In the genomic region with DNA sequence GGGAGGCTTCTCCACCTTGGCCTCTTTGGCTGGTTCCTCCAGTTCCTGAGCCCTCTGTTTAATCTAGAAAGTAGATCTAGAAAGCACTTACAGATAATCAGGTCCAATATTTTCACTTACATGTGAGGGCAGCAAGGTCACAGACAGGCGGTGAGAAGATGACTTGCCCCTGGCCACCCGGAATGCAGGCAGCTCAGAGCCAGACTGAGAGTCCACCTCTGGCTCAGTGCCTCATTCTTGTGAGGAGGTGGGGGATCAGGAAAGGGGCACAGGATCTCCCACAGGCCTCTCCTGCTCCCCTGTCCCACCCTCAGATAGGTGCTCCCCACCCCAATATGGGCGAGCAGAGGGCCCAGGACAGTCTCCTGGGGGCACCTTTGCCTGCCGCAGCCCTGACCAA, we compare ENCODE assay signal across 39 cellular contexts. TPM values are rescaled to one million over a fixed set of nuclear protein-coding genes. Genes with fewer than 3 reads are reported as not detected.
"Had no signal": no experiment of that assay in that cellular context is flagged by ENCODE, and none has a peak within 500 bp of the region (broad histone marks: within the 10 kb centered on the region; RNA-seq: fewer than 3 reads in every experiment).

No MANE protein-coding gene starts in this region.

- DNase-seq: activated CD4-positive, alpha-beta memory T cell treated with anti-CD3 and anti-CD28 coated beads, Interleukin-2, amount 10 ng/mL, durations not matched to agents 7 days and 5 days; activated CD4-positive, alpha-beta T cell treated with anti-CD3 and anti-CD28 coated beads for 1 hour; activated CD4-positive, alpha-beta T cell treated with anti-CD3 and anti-CD28 coated beads for 48 hours; activated CD4-positive, CD25-positive, alpha-beta regulatory T cell; activated CD8-positive, alpha-beta memory T cell treated with anti-CD3 and anti-CD28 coated beads for 24 hours; activated CD8-positive, alpha-beta memory T cell treated with anti-CD3 and anti-CD28 coated beads, Interleukin-2, amount 10 ng/mL, durations not matched to agents 7 days and 5 days; activated CD8-positive, alpha-beta memory T cell treated with anti-CD3 and anti-CD28 coated beads, Interleukin-2, amount 50 U/mL, for 48 hours; activated effector memory CD4-positive, alpha-beta T cell treated with anti-CD3 and anti-CD28 coated beads, Interleukin-2, amount 50 U/mL, for 16 hours; activated naive CD4-positive, alpha-beta T cell; activated naive CD4-positive, alpha-beta T cell treated with anti-CD3 and anti-CD28 coated beads, Interleukin-2, amount 50 U/mL, for 16 hours; activated naive CD8-positive, alpha-beta T cell treated with anti-CD3 and anti-CD28 coated beads for 36 hours; activated T-cell treated with anti-CD3 and anti-CD28 coated beads, Interleukin-2, amount 50 U/mL, for 48 hours; amniotic stem cell; brain microvascular endothelial cell; NCI-H1092 treated with DMSO at 0.1 percent for 48 hours; NCI-H1417; NCI-H146; NCI-H187; NCI-H2029 treated with DMSO at 0.1 percent for 48 hours; NCI-H2107; NCI-H2171; NCI-H510A; NCI-H526; NCI-H748 treated with DMSO at 0.1 percent for 48 hours; NK-92 treated with Interleukin-12 subunit alpha and Interleukin-12 subunit beta, amount 100 ng/mL, for 24 hours; PC-9; SIG-M5; T1000; WERI-Rb-1 had no signal

- H3K9ac ChIP-seq: KMS-11 had no signal

- H2AFZ ChIP-seq: PC-9 had no signal

- H3K4me2 ChIP-seq: KMS-11, PC-9 had no signal

- H3K4me3 ChIP-seq: PC-9 had no signal

- H3K36me3 Mint-ChIP-seq: activated CD8-positive, alpha-beta memory T cell treated with anti-CD3 and anti-CD28 coated beads, Interleukin-2, amount 10 ng/mL, durations not matched to agents 7 days and 5 days; activated naive CD8-positive, alpha-beta T cell treated with anti-CD3 and anti-CD28 coated beads for 36 hours had no signal

- H3K4me3 Mint-ChIP-seq: activated CD4-positive, alpha-beta memory T cell treated with anti-CD3 and anti-CD28 coated beads, Interleukin-2, amount 10 ng/mL, durations not matched to agents 7 days and 5 days; activated CD8-positive, alpha-beta memory T cell treated with anti-CD3 and anti-CD28 coated beads, Interleukin-2, amount 10 ng/mL, durations not matched to agents 7 days and 5 days; activated naive CD8-positive, alpha-beta T cell treated with anti-CD3 and anti-CD28 coated beads for 36 hours; activated T-helper 17 cell treated with anti-CD3 and anti-CD28 coated beads, Interleukin-2, amount 50 U/mL, for 72 hours had no signal

- ATAC-seq: activated CD8-positive, alpha-beta memory T cell treated with anti-CD3 and anti-CD28 coated beads, Interleukin-2, amount 10 ng/mL, durations not matched to agents 7 days and 5 days; activated T-helper 17 cell treated with anti-CD3 and anti-CD28 coated beads, Interleukin-2, amount 50 U/mL, for 72 hours; Right ventricle myocardium inferior had no signal

- H3K9me3 Mint-ChIP-seq: activated CD4-positive, alpha-beta memory T cell treated with anti-CD3 and anti-CD28 coated beads, Interleukin-2, amount 10 ng/mL, durations not matched to agents 7 days and 5 days; activated naive CD8-positive, alpha-beta T cell treated with anti-CD3 and anti-CD28 coated beads for 36 hours; activated T-helper 17 cell treated with anti-CD3 and anti-CD28 coated beads, Interleukin-2, amount 50 U/mL, for 72 hours had no signal

- H3K36me3 ChIP-seq: brain microvascular endothelial cell, WERI-Rb-1 had no signal

- H3K27ac Mint-ChIP-seq: activated CD4-positive, alpha-beta memory T cell treated with anti-CD3 and anti-CD28 coated beads, Interleukin-2, amount 10 ng/mL, durations not matched to agents 7 days and 5 days; activated CD8-positive, alpha-beta memory T cell treated with anti-CD3 and anti-CD28 coated beads, Interleukin-2, amount 10 ng/mL, durations not matched to agents 7 days and 5 days; activated naive CD8-positive, alpha-beta T cell treated with anti-CD3 and anti-CD28 coated beads for 36 hours; activated T-helper 17 cell treated with anti-CD3 and anti-CD28 coated beads, Interleukin-2, amount 50 U/mL, for 72 hours had no signal

- H3K27ac ChIP-seq: brain microvascular endothelial cell, KMS-11, PC-9, RWPE1, WERI-Rb-1 had no signal

- H3K4me1 Mint-ChIP-seq: activated T-helper 17 cell treated with anti-CD3 and anti-CD28 coated beads, Interleukin-2, amount 50 U/mL, for 72 hours had no signal

RNA-seq across cellular contexts. Expression of a gene that starts 5.8 kb away (rescaled TPM):
- total RNA-seq: activated CD4-positive, alpha-beta memory T cell treated with anti-CD3 and anti-CD28 coated beads, Interleukin-2, amount 10 ng/mL, durations not matched to agents 7 days and 5 days; activated CD8-positive, alpha-beta memory T cell treated with anti-CD3 and anti-CD28 coated beads, Interleukin-2, amount 10 ng/mL, durations not matched to agents 7 days and 5 days; SK-MEL-5; T-helper 1 cell treated with Interleukin-12 subunit alpha and Interleukin-12 subunit beta and Interleukin-4 antibody, amounts not matched to agents 30 ng/mL and 1 ng/mL, for 36 hours; T-helper 2 cell treated with Interferon-gamma antibody and Interleukin-4, amounts not matched to agents 100 ng/mL and 5 ng/mL, for 36 hours had no signal
- polyA plus RNA-seq: aorta had no signal

RNA-seq across cellular contexts. Expression of a gene that starts 15.3 kb away (rescaled TPM):
- total RNA-seq: aorta, Right ventricle myocardium inferior had no signal
- polyA plus RNA-seq: aorta had no signal

RNA-seq across cellular contexts. Expression of a gene that starts 33.8 kb away (rescaled TPM):
- total RNA-seq: activated CD4-positive, alpha-beta memory T cell treated with anti-CD3 and anti-CD28 coated beads, Interleukin-2, amount 10 ng/mL, durations not matched to agents 7 days and 5 days; activated CD8-positive, alpha-beta memory T cell treated with anti-CD3 and anti-CD28 coated beads, Interleukin-2, amount 10 ng/mL, durations not matched to agents 7 days and 5 days; activated naive CD8-positive, alpha-beta T cell treated with anti-CD3 and anti-CD28 coated beads for 36 hours; activated T-helper 17 cell treated with anti-CD3 and anti-CD28 coated beads, Interleukin-2, amount 50 U/mL, for 72 hours; M059J; OCI-LY7; PC-9; Right ventricle myocardium inferior; SK-MEL-5; T-helper 1 cell treated with Interleukin-12 subunit alpha and Interleukin-12 subunit beta and Interleukin-4 antibody, amounts not matched to agents 30 ng/mL and 1 ng/mL, for 36 hours; T-helper 2 cell treated with Interferon-gamma antibody and Interleukin-4, amounts not matched to agents 100 ng/mL and 5 ng/mL, for 36 hours had no signal
